ENCODE assay signal across 15 cellular contexts in genomic region chr16:47712276-47713224, GRCh38.
DNase-seq lines count a peak whose midpoint lies in the region; ATAC-seq and TF ChIP-seq lines count a peak whose summit lies in the region.
"Had no signal": no experiment of that assay in that cellular context is flagged by ENCODE, and none has a peak within 500 bp of the region (broad histone marks: within the 10 kb centered on the region; RNA-seq: fewer than 3 reads in every experiment).

No MANE protein-coding gene starts in this region.

- H3K4me3 ChIP-seq in ACC112 (ENCODE audit: low read depth, low read length) (no peak overlapping the region), SK-N-SH (ENCODE audit: low read depth in 2 of 2, low read length in 1 of 2) (no peak overlapping the region)
- H3K4me3 ChIP-seq: dorsolateral prefrontal cortex, prostate gland, uterus had no signal

- no peaks in the 10 kb centered on the region for H3K36me3 Mint-ChIP-seq in activated CD4-positive, alpha-beta memory T cell treated with anti-CD3 and anti-CD28 coated beads for 36 hours

- H3K9me3 Mint-ChIP-seq in activated CD4-positive, alpha-beta memory T cell treated with anti-CD3 and anti-CD28 coated beads for 36 hours: no peaks in the 10 kb centered on the region

- peak; percentile 48 for DNase-seq in SK-N-SH
- no peak for DNase-seq in left lobe of liver (ENCODE audit: low spot score)
- DNase-seq in RPMI8226: no peak
- DNase-seq in activated CD4-positive, alpha-beta memory T cell treated with anti-CD3 and anti-CD28 coated beads for 36 hours: no peak
- no peak for DNase-seq in foreskin melanocyte
- no peak for DNase-seq in hippocampal formation (lab: John Stamatoyannopoulos, UW)
- DNase-seq: activated T-cell treated with anti-CD3 and anti-CD28 coated beads, Interleukin-2, amount 50 U/mL, for 1 hour; aorta; C1 segment of cervical spinal cord; dorsolateral prefrontal cortex; NCI-H2081; uterus had no signal

- intact Hi-C loops in activated CD4-positive, alpha-beta memory T cell treated with anti-CD3 and anti-CD28 coated beads for 36 hours (cut with micrococcal nuclease): loop anchor here (1.0 kb wide), 1 partner anchor 20 kb away; no protein-coding TSS in a partner anchor

- TF ChIP-seq CTCF in SK-N-SH (IDR thresholded peaks at IDR 0.05): no peak

- 68% methylated on average over 12 of the region's 17 CpGs for WGBS in SK-N-SH (ENCODE audit: low lambda C conversion rate)

- H3K27ac Mint-ChIP-seq in activated CD4-positive, alpha-beta memory T cell treated with anti-CD3 and anti-CD28 coated beads for 36 hours: no peak overlapping the region

- no peaks in the 10 kb centered on the region for H3K27me3 ChIP-seq in ACC112 (ENCODE audit: insufficient read depth, low read length)
- H3K27me3 ChIP-seq in SK-N-SH (ENCODE audit: insufficient read depth): no peaks in the 10 kb centered on the region
- H3K27me3 ChIP-seq: uterus had no signal

- H3K36me3 ChIP-seq in ACC112 (ENCODE audit: insufficient read depth, low read length): no peaks in the 10 kb centered on the region
- H3K36me3 ChIP-seq in SK-N-SH (replicated peaks in 1 of 2; ENCODE audit: control insufficient read depth in 1 of 2, insufficient read depth in 2 of 2, low read length in 1 of 2): no peaks in the 10 kb centered on the region
- H3K36me3 ChIP-seq: prostate gland, uterus had no signal

- peak overlapping the region; percentile 43; the same call in 1 of the 2 replicates for H3K27ac ChIP-seq in ACC112 (ENCODE audit: low read depth, low read length)
- peak overlapping the region; percentile 29 to 34; a peak in 3 of 4 replicates for H3K27ac ChIP-seq in SK-N-SH (ENCODE audit: low read depth in 2 of 2, low read length in 1 of 2)
- H3K27ac ChIP-seq: dorsolateral prefrontal cortex, prostate gland, uterus had no signal

- H3K27me3 Mint-ChIP-seq in activated CD4-positive, alpha-beta memory T cell treated with anti-CD3 and anti-CD28 coated beads for 36 hours: peaks cover 5% of the 10 kb centered on the region

- no peak overlapping the region for H3K4me3 Mint-ChIP-seq in activated CD4-positive, alpha-beta memory T cell treated with anti-CD3 and anti-CD28 coated beads for 36 hours

- CTCF ChIA-PET in SK-N-SH (lab: Yijun Ruan, JAX): interaction anchor here (0.9 to 1.8 kb wide), 2 partner anchors 568 to 571 kb away, joined by 3 to 7 read pairs; partner anchors contain the start of gene NETO2
- CTCF ChIA-PET in activated CD4-positive, alpha-beta memory T cell treated with anti-CD3 and anti-CD28 coated beads for 36 hours (lab: Charles Lee): no interaction called here

- H2AFZ ChIP-seq in ACC112 (ENCODE audit: low read length, unreplicated experiment) (no peak overlapping the region), SK-N-SH (ENCODE audit: low read depth) (peak overlapping the region; percentile 46; the same call in 1 of the 2 replicates)

- no peak for TF ChIP-seq RAD21 in SK-N-SH (IDR thresholded peaks at IDR 0.05; ENCODE audit: low read length)

- H4K20me1 ChIP-seq in SK-N-SH (ENCODE audit: insufficient read depth): no peaks in the 10 kb centered on the region

- H3F3A ChIP-seq in SK-N-SH (replicated peaks; ENCODE audit: insufficient read depth): peaks cover 2% of the 10 kb centered on the region

- H3K4me1 ChIP-seq in ACC112 (ENCODE audit: control insufficient read depth, insufficient read depth, low read length, unreplicated experiment) (peaks cover 14% of the 10 kb centered on the region), SK-N-SH (ENCODE audit: control insufficient read depth in 1 of 2, insufficient read depth in 2 of 2, low read depth in 1 of 2, low read length in 1 of 2) (peaks cover 0 to 14% of the 10 kb centered on the region in 2 experiments; a peak in 2 of 4 replicates)
- H3K4me1 ChIP-seq: prostate gland, uterus had no signal

- peaks cover 6% of the 10 kb centered on the region for H3K4me1 Mint-ChIP-seq in activated CD4-positive, alpha-beta memory T cell treated with anti-CD3 and anti-CD28 coated beads for 36 hours (ENCODE audit: low read depth)

- ATAC-seq in GM19023 (IDR thresholded peaks at IDR 0.05; ENCODE audit: unreplicated experiment): peak; percentile 10
- peak; percentile 14 for ATAC-seq in left lobe of liver

- H3K9me3 ChIP-seq in SK-N-SH: no peaks in the 10 kb centered on the region
- H3K9me3 ChIP-seq: prostate gland, uterus had no signal

- POLR2A ChIA-PET in SK-N-SH (lab: Yijun Ruan, JAX): no interaction called here
- POLR2A ChIA-PET in activated CD4-positive, alpha-beta memory T cell treated with anti-CD3 and anti-CD28 coated beads for 36 hours (lab: Charles Lee): no interaction called here

- TF ChIP-seq EP300 in SK-N-SH (IDR thresholded peaks at IDR 0.05; ENCODE audit: borderline replicate concordance in 1 of 2, low read depth in 1 of 2, low read length in 1 of 2): no peak

- no peak overlapping the region for H3K9ac ChIP-seq in SK-N-SH

- H3K9me2 ChIP-seq in SK-N-SH: no peaks in the 10 kb centered on the region

- H3K4me2 ChIP-seq in SK-N-SH: peak overlapping the region; percentile 61

- H3K79me2 ChIP-seq in ACC112 (ENCODE audit: control insufficient read depth, insufficient read depth, low read length, unreplicated experiment): no peaks in the 10 kb centered on the region
- no peaks in the 10 kb centered on the region for H3K79me2 ChIP-seq in SK-N-SH (ENCODE audit: insufficient read depth)

TF ChIP-seq in SK-N-SH, 30 proteins besides CTCF, POLR2A, EP300 and RAD21:
- TF ChIP-seq, protein P1, sequence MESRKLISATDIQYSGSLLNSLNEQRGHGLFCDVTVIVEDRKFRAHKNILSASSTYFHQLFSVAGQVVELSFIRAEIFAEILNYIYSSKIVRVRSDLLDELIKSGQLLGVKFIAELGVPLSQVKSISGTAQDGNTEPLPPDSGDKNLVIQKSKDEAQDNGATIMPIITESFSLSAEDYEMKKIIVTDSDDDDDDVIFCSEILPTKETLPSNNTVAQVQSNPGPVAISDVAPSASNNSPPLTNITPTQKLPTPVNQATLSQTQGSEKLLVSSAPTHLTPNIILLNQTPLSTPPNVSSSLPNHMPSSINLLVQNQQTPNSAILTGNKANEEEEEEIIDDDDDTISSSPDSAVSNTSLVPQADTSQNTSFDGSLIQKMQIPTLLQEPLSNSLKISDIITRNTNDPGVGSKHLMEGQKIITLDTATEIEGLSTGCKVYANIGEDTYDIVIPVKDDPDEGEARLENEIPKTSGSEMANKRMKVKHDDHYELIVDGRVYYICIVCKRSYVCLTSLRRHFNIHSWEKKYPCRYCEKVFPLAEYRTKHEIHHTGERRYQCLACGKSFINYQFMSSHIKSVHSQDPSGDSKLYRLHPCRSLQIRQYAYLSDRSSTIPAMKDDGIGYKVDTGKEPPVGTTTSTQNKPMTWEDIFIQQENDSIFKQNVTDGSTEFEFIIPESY (IDR thresholded peaks at IDR 0.05; ENCODE audit: borderline replicate concordance, low read depth): no peak
- TF ChIP-seq PBX3 (IDR thresholded peaks at IDR 0.05): peak; percentile 30; the same call in 1 of the 2 replicates
- TF ChIP-seq SIN3A (IDR thresholded peaks at IDR 0.05; ENCODE audit: borderline replicate concordance, low read depth, low read length): no peak
- no peak for TF ChIP-seq EZH2phosphoT487 (IDR thresholded peaks at IDR 0.05; ENCODE audit: borderline replicate concordance, low read depth)
- no peak for TF ChIP-seq NRF1 (IDR thresholded peaks at IDR 0.05; ENCODE audit: low read depth, low read length)
- TF ChIP-seq TEAD4 (IDR thresholded peaks at IDR 0.05; ENCODE audit: borderline replicate concordance, insufficient read depth): no peak
